Comparison of ENCODE assay signal across 2 cellular contexts in genomic region chr2:174846941-174847938, GRCh38.
A peak's percentile ranks its signal among the peaks of the same experiment; 100 is the strongest.
TF ChIP-seq lines count a peak whose summit lies in the region.

No MANE protein-coding gene starts in this region.

TF ChIP-seq in A549, 52 proteins besides CTCF, POLR2A, EP300 and RAD21 (continued from another document):
- TF ChIP-seq, protein P1, sequence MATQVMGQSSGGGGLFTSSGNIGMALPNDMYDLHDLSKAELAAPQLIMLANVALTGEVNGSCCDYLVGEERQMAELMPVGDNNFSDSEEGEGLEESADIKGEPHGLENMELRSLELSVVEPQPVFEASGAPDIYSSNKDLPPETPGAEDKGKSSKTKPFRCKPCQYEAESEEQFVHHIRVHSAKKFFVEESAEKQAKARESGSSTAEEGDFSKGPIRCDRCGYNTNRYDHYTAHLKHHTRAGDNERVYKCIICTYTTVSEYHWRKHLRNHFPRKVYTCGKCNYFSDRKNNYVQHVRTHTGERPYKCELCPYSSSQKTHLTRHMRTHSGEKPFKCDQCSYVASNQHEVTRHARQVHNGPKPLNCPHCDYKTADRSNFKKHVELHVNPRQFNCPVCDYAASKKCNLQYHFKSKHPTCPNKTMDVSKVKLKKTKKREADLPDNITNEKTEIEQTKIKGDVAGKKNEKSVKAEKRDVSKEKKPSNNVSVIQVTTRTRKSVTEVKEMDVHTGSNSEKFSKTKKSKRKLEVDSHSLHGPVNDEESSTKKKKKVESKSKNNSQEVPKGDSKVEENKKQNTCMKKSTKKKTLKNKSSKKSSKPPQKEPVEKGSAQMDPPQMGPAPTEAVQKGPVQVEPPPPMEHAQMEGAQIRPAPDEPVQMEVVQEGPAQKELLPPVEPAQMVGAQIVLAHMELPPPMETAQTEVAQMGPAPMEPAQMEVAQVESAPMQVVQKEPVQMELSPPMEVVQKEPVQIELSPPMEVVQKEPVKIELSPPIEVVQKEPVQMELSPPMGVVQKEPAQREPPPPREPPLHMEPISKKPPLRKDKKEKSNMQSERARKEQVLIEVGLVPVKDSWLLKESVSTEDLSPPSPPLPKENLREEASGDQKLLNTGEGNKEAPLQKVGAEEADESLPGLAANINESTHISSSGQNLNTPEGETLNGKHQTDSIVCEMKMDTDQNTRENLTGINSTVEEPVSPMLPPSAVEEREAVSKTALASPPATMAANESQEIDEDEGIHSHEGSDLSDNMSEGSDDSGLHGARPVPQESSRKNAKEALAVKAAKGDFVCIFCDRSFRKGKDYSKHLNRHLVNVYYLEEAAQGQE (IDR thresholded peaks at IDR 0.05) = no peak
- peak; percentile 47; the same call in 1 of the 2 replicates for TF ChIP-seq FOSL2 (IDR thresholded peaks at IDR 0.05)
- peak; percentile 65; the same call in 1 of the 2 replicates for TF ChIP-seq FOSL2 (CRISPR knock-in tag; IDR thresholded peaks at IDR 0.05)
- no peak for TF ChIP-seq ZFP36 (IDR thresholded peaks at IDR 0.05; ENCODE audit: borderline replicate concordance, partially characterized antibody)
- no peak for TF ChIP-seq MAFK (IDR thresholded peaks at IDR 0.05; ENCODE audit: partially characterized antibody)
- no peak for TF ChIP-seq ELK1 (IDR thresholded peaks at IDR 0.05; ENCODE audit: low read depth, low read length)
- TF ChIP-seq ZC3H11A (IDR thresholded peaks at IDR 0.05) = no peak
- TF ChIP-seq RNF2 (IDR thresholded peaks at IDR 0.05; ENCODE audit: borderline replicate concordance, low read depth) = no peak
- TF ChIP-seq CHD4 (IDR thresholded peaks at IDR 0.05; ENCODE audit: borderline replicate concordance) = no peak
- TF ChIP-seq RCOR1 (IDR thresholded peaks at IDR 0.05; ENCODE audit: low read depth, low read length) = no peak
TF ChIP-seq in A549: peak in this region for 2.

TF ChIP-seq in IMR-90, 13 proteins besides CTCF, POLR2A, EP300 and RAD21 (continued from another document):
- TF ChIP-seq MAFK (IDR thresholded peaks at IDR 0.05; ENCODE audit: low read depth, low read length) (0 out of 2 replicates have a peak, but pooled peaks have one; percentile 3), CEBPB (IDR thresholded peaks at IDR 0.05; ENCODE audit: low read depth, low read length) (peak; percentile 85)
TF ChIP-seq in IMR-90: peak in this region for 4.
